23 cellular contexts compared by ENCODE assay signal in genomic region chr3:130828931-130829574, GRCh38.
"Had no signal": no experiment of that assay in that cellular context is flagged by ENCODE, and none has a peak within 500 bp of the region (broad histone marks: within the 10 kb centered on the region; RNA-seq: fewer than 3 reads in every experiment).

No MANE protein-coding gene starts in this region.

- H3K4me1 Mint-ChIP-seq: naive B cell; stimulated activated memory B cell treated with anti-CD40 and anti-IgM and Interleukin-4, amounts not matched to agents 10 μg/mL and 1 μg/mL and 100 μg/mL, for 72 hours had no signal

- ATAC-seq: effector memory CD8-positive, alpha-beta T cell; gastroesophageal sphincter; left colon; left ventricle myocardium superior; psoas muscle; right lobe of liver; stimulated activated memory B cell treated with anti-CD40 and anti-IgM and Interleukin-4, amounts not matched to agents 10 μg/mL and 1 μg/mL and 100 μg/mL, for 72 hours had no signal

- H3K27me3 ChIP-seq: esophagus squamous epithelium, neutrophil, right lobe of liver, tibial artery, upper lobe of left lung, uterus had no signal

- H3K4me3 ChIP-seq: esophagus squamous epithelium, gastroesophageal sphincter, lung, psoas muscle, right lobe of liver, tibial artery, upper lobe of left lung, uterus had no signal

- DNase-seq: effector memory CD8-positive, alpha-beta T cell; esophagus squamous epithelium; foreskin fibroblast; glutamatergic neuron; left colon; left ventricle myocardium superior; mesenchymal stem cell; naive B cell; nephron progenitor cell; psoas muscle; retina; right lobe of liver; stimulated activated CD4-positive, alpha-beta T cell treated with anti-CD3 and anti-CD28 coated beads, Interleukin-4, amount 100 ng/mL, for 24 hours; tibial artery; upper lobe of left lung; uterus had no signal

- H3K4me3 Mint-ChIP-seq: dendritic cell treated with granulocyte-macrophage colony-stimulating factor and Interleukin-4, amounts not matched to agents 40 ng/mL and 50 ng/mL, for 4 days; effector memory CD8-positive, alpha-beta T cell; naive B cell; nephron progenitor cell; stimulated activated memory B cell treated with anti-CD40 and anti-IgM and Interleukin-4, amounts not matched to agents 10 μg/mL and 1 μg/mL and 100 μg/mL, for 72 hours; stimulated activated naive CD8-positive, alpha-beta T cell treated with anti-CD3 and anti-CD28 coated beads, Interleukin-15, Interleukin-2, amounts not matched to agents 100 ng/mL and 50 ng/mL, for 24 hours had no signal

- H3K27ac Mint-ChIP-seq: dendritic cell treated with granulocyte-macrophage colony-stimulating factor and Interleukin-4, amounts not matched to agents 40 ng/mL and 50 ng/mL, for 4 days; effector memory CD8-positive, alpha-beta T cell; naive B cell; nephron progenitor cell; stimulated activated memory B cell treated with anti-CD40 and anti-IgM and Interleukin-4, amounts not matched to agents 10 μg/mL and 1 μg/mL and 100 μg/mL, for 72 hours; stimulated activated naive CD8-positive, alpha-beta T cell treated with anti-CD3 and anti-CD28 coated beads, Interleukin-15, Interleukin-2, amounts not matched to agents 100 ng/mL and 50 ng/mL, for 24 hours had no signal

- H3K36me3 Mint-ChIP-seq: naive B cell; stimulated activated memory B cell treated with anti-CD40 and anti-IgM and Interleukin-4, amounts not matched to agents 10 μg/mL and 1 μg/mL and 100 μg/mL, for 72 hours had no signal

- H3K9me3 ChIP-seq: esophagus squamous epithelium, gastroesophageal sphincter, neutrophil, psoas muscle, right lobe of liver, tibial artery, upper lobe of left lung, uterus had no signal

- H3K9me3 Mint-ChIP-seq: dendritic cell treated with granulocyte-macrophage colony-stimulating factor and Interleukin-4, amounts not matched to agents 40 ng/mL and 50 ng/mL, for 4 days; effector memory CD8-positive, alpha-beta T cell; naive B cell; stimulated activated memory B cell treated with anti-CD40 and anti-IgM and Interleukin-4, amounts not matched to agents 10 μg/mL and 1 μg/mL and 100 μg/mL, for 72 hours; stimulated activated naive CD8-positive, alpha-beta T cell treated with anti-CD3 and anti-CD28 coated beads, Interleukin-15, Interleukin-2, amounts not matched to agents 100 ng/mL and 50 ng/mL, for 24 hours had no signal

- H3K27me3 Mint-ChIP-seq: dendritic cell treated with granulocyte-macrophage colony-stimulating factor and Interleukin-4, amounts not matched to agents 40 ng/mL and 50 ng/mL, for 4 days had no signal

- H3K36me3 ChIP-seq: esophagus squamous epithelium, gastroesophageal sphincter, neutrophil, right lobe of liver, tibial artery, upper lobe of left lung, uterus had no signal

- H3K27ac ChIP-seq: epithelial cell of prostate, esophagus squamous epithelium, gastroesophageal sphincter, neutrophil, psoas muscle, right lobe of liver, tibial artery, upper lobe of left lung, uterus had no signal

- H3K4me1 ChIP-seq: esophagus squamous epithelium, gastroesophageal sphincter, psoas muscle, right lobe of liver, tibial artery, upper lobe of left lung, uterus had no signal
